25 cellular contexts compared by ENCODE assay signal in genomic region chr21:42770717-42771502, GRCh38.
"Had no signal": no experiment of that assay in that cellular context is flagged by ENCODE, and none has a peak within 500 bp of the region (broad histone marks: within the 10 kb centered on the region; RNA-seq: fewer than 3 reads in every experiment).

No MANE protein-coding gene starts in this region.

- H2AFZ ChIP-seq: neural progenitor cell had no signal

- H3K4me1 ChIP-seq: gastroesophageal sphincter, heart right ventricle, neural progenitor cell, psoas muscle, sigmoid colon, stomach, thyroid gland, vagina had no signal

- H3K27ac ChIP-seq: gastroesophageal sphincter, heart right ventricle, neural progenitor cell, ovary, psoas muscle, sigmoid colon, stomach, thyroid gland, vagina had no signal

- H3K4me3 ChIP-seq: gastroesophageal sphincter, heart right ventricle, lung, neural progenitor cell, ovary, psoas muscle, sigmoid colon, stomach, thyroid gland, vagina had no signal

- H3K27me3 ChIP-seq: gastroesophageal sphincter, neural progenitor cell, ovary, sigmoid colon, stomach, thyroid gland, vagina had no signal

- FAIRE-seq: islet of Langerhans had no signal

- H3K9me3 ChIP-seq: gastroesophageal sphincter, heart right ventricle, ovary, psoas muscle, sigmoid colon, stomach, thyroid gland, vagina had no signal

- H3K9ac ChIP-seq: neural progenitor cell had no signal

- H3K36me3 ChIP-seq: ovary had no signal

- H3K4me2 ChIP-seq: neural progenitor cell had no signal

- ATAC-seq: effector memory CD8-positive, alpha-beta T cell; gastroesophageal sphincter; natural killer cell treated with Interleukin-12 subunit alpha and Interleukin-12 subunit beta and Interleukin-15 and Interleukin-18, amount 100 ng/mL, for 72 hours; psoas muscle; right cardiac atrium; stimulated activated effector memory CD8-positive, alpha-beta T cell treated with anti-CD3 and anti-CD28 coated beads, Interleukin-12 subunit alpha, Interleukin-12 subunit beta, amount 100 ng/mL, for 72 hours had no signal

- DNase-seq: cortex of kidney; effector memory CD8-positive, alpha-beta T cell; glutamatergic neuron; heart right ventricle; hippocampal formation; kidney glomerular epithelial cell; naive B cell; nucleus accumbens; ovary; psoas muscle; right cardiac atrium; sigmoid colon; stimulated activated CD4-positive, alpha-beta T cell treated with anti-CD3 and anti-CD28 coated beads, Interleukin-2, amount 100 ng/mL, for 24 hours; stimulated activated CD4-positive, alpha-beta T cell treated with anti-CD3 and anti-CD28 coated beads, Interleukin-4, amount 100 ng/mL, for 24 hours; stimulated activated naive CD4-positive, alpha-beta T cell treated with Interleukin-2 at 50 U/mL for 16 hours; stomach; thyroid gland; trophoblast cell had no signal
